In the genomic region with DNA sequence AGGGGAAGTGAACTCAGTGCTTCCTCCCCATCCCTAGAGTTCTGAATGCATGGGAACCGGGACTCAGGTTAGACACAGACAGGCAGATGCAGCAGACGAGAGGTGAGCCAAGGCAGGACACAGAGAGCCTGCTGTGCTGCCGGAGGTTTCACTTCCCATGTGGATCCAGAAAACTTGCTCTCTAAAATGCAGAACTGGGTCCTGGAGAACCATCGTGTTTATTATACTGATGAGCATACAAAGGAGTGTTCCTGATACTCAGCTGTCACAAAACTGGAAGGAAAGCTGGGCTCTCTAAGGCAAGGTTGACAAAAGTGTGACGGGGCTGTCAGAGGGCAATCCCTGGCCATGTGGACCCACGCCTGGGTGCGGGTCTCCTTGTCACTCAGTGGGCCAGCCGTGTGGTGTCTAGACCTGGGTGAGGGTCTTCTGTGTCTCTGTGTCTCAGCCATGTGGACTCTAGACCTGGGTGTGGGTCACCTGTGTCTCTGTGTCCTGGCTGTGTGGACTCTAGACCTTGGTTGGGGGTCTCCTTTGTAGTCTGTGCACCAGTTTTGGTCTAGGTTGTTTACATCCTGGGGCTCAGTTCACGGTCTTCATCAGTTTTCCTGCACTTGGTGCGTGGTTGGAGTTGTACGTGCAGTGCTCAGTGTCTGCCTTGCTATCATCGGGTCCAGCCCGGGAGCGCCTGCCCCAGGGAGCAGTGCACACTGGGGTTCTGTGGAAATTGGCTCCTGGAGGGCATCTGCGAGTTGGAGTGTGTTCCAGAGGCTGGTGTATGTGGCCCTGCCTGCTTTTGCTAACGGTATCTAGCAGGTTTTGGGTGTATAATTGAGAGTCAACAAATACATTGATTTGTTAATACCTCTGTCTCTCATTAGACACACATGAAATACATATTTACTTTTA, we compare ENCODE assay signal across 20 cellular contexts.
"Had no signal": no experiment of that assay in that cellular context is flagged by ENCODE, and none has a peak within 500 bp of the region (broad histone marks: within the 10 kb centered on the region; RNA-seq: fewer than 3 reads in every experiment).

No MANE protein-coding gene starts in this region.

- H3K4me3 Mint-ChIP-seq: activated B cell treated with CpG ODN at 0.5 μM for 24 hours; activated CD8-positive, alpha-beta T cell treated with anti-CD3 and anti-CD28 coated beads for 36 hours; activated naive CD8-positive, alpha-beta T cell treated with anti-CD3 and anti-CD28 coated beads for 36 hours; brain; endodermal cell; memory B cell; naive thymus-derived CD4-positive, alpha-beta T cell; stimulated activated naive B cell treated with anti-CD40 and anti-IgM and Interleukin-4, amounts not matched to agents 10 μg/mL and 1 μg/mL and 100 μg/mL, for 72 hours had no signal

- H3K9me3 ChIP-seq: gastroesophageal sphincter, left lung, mucosa of descending colon, transverse colon had no signal

- DNase-seq: activated B cell treated with CpG ODN at 0.5 μM for 24 hours; activated CD4-positive, alpha-beta T cell treated with anti-CD3 and anti-CD28 coated beads for 48 hours; activated CD8-positive, alpha-beta T cell treated with anti-CD3 and anti-CD28 coated beads for 36 hours; activated gamma-delta T cell; activated naive CD8-positive, alpha-beta T cell treated with anti-CD3 and anti-CD28 coated beads for 36 hours; activated T-cell treated with anti-CD3 and anti-CD28 coated beads, Interleukin-2, amount 50 U/mL, for 48 hours; cerebellar nuclear complex; dermis blood vessel endothelial cell; endodermal cell; left lung; mucosa of descending colon; naive thymus-derived CD4-positive, alpha-beta T cell; retina; stimulated activated naive B cell treated with anti-CD40 and anti-IgM and Interleukin-4, amounts not matched to agents 10 μg/mL and 1 μg/mL and 100 μg/mL, for 72 hours; substantia nigra; T-helper 2 cell; transverse colon had no signal

- ATAC-seq: activated CD8-positive, alpha-beta T cell treated with anti-CD3 and anti-CD28 coated beads for 36 hours; gastroesophageal sphincter; left lung; mucosa of descending colon; naive thymus-derived CD4-positive, alpha-beta T cell; stimulated activated naive B cell treated with anti-CD40 and anti-IgM and Interleukin-4, amounts not matched to agents 10 μg/mL and 1 μg/mL and 100 μg/mL, for 72 hours had no signal

- H3K4me1 Mint-ChIP-seq: activated B cell treated with CpG ODN at 0.5 μM for 24 hours; activated naive CD8-positive, alpha-beta T cell treated with anti-CD3 and anti-CD28 coated beads for 36 hours; endodermal cell; memory B cell had no signal

- H3K27me3 Mint-ChIP-seq: activated B cell treated with CpG ODN at 0.5 μM for 24 hours; activated CD8-positive, alpha-beta T cell treated with anti-CD3 and anti-CD28 coated beads for 36 hours; activated naive CD8-positive, alpha-beta T cell treated with anti-CD3 and anti-CD28 coated beads for 36 hours; brain; memory B cell; naive thymus-derived CD4-positive, alpha-beta T cell; stimulated activated naive B cell treated with anti-CD40 and anti-IgM and Interleukin-4, amounts not matched to agents 10 μg/mL and 1 μg/mL and 100 μg/mL, for 72 hours had no signal

- H3K9me3 Mint-ChIP-seq: activated B cell treated with CpG ODN at 0.5 μM for 24 hours; activated CD8-positive, alpha-beta T cell treated with anti-CD3 and anti-CD28 coated beads for 36 hours; activated naive CD8-positive, alpha-beta T cell treated with anti-CD3 and anti-CD28 coated beads for 36 hours; brain; endodermal cell; memory B cell; stimulated activated naive B cell treated with anti-CD40 and anti-IgM and Interleukin-4, amounts not matched to agents 10 μg/mL and 1 μg/mL and 100 μg/mL, for 72 hours had no signal

- H3K27ac Mint-ChIP-seq: activated B cell treated with CpG ODN at 0.5 μM for 24 hours; activated CD8-positive, alpha-beta T cell treated with anti-CD3 and anti-CD28 coated beads for 36 hours; activated naive CD8-positive, alpha-beta T cell treated with anti-CD3 and anti-CD28 coated beads for 36 hours; endodermal cell; memory B cell; stimulated activated naive B cell treated with anti-CD40 and anti-IgM and Interleukin-4, amounts not matched to agents 10 μg/mL and 1 μg/mL and 100 μg/mL, for 72 hours had no signal

- H3K27ac ChIP-seq: gastroesophageal sphincter, left lung, transverse colon had no signal

- H3K4me1 ChIP-seq: gastroesophageal sphincter, left lung, transverse colon had no signal

- H3K27me3 ChIP-seq: gastroesophageal sphincter, left lung, transverse colon had no signal

- H3K4me3 ChIP-seq: gastroesophageal sphincter, left lung, mucosa of descending colon, transverse colon had no signal
